2 cellular contexts compared by ENCODE assay signal in the genomic region with DNA sequence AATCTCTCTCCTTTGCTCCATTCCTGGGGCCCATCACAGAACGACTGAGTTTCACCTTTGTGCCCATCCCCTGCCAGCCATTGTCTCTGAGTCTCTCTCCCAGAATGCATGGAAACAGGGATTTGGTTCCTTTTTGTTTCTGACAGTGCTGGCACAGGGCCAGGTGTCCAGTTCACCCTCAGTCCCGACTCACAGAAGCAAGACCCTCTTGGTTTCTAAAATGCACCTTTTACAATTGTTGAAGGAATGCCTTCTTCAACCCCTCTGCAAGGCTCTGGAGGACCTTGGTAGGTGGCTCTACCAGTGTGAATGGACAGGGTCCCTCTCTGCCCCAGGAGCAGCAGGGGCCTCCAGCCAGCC.
A peak's percentile ranks its signal among the peaks of the same experiment; 100 is the strongest.
TF ChIP-seq lines count a peak whose summit lies in the region.

No MANE protein-coding gene starts in this region.

TF ChIP-seq in K562, 482 proteins besides CTCF, POLR2A, EP300 and RAD21:
- TF ChIP-seq NFIC (IDR thresholded peaks at IDR 0.05) (peak; percentile 91), HNRNPH1 (optimal IDR thresholded peaks at IDR 0.05; ENCODE audit: low read depth, low read length) (no peak), BMI1 (IDR thresholded peaks at IDR 0.05; ENCODE audit: low read length) (no peak), PYGO2 (tag; IDR thresholded peaks at IDR 0.05) (no peak), NFIX (CRISPR knock-in tag; IDR thresholded peaks at IDR 0.05; ENCODE audit: low read depth) (peak; percentile 50; the same call in 1 of the 2 replicates), TEAD4 (IDR thresholded peaks at IDR 0.05; ENCODE audit: low read length) (no peak), TEAD4 (CRISPR knock-in tag; IDR thresholded peaks at IDR 0.05; ENCODE audit: borderline replicate concordance) (no peak), THAP7 (CRISPR knock-in tag; IDR thresholded peaks at IDR 0.05) (no peak)
- TF ChIP-seq, protein P1, sequence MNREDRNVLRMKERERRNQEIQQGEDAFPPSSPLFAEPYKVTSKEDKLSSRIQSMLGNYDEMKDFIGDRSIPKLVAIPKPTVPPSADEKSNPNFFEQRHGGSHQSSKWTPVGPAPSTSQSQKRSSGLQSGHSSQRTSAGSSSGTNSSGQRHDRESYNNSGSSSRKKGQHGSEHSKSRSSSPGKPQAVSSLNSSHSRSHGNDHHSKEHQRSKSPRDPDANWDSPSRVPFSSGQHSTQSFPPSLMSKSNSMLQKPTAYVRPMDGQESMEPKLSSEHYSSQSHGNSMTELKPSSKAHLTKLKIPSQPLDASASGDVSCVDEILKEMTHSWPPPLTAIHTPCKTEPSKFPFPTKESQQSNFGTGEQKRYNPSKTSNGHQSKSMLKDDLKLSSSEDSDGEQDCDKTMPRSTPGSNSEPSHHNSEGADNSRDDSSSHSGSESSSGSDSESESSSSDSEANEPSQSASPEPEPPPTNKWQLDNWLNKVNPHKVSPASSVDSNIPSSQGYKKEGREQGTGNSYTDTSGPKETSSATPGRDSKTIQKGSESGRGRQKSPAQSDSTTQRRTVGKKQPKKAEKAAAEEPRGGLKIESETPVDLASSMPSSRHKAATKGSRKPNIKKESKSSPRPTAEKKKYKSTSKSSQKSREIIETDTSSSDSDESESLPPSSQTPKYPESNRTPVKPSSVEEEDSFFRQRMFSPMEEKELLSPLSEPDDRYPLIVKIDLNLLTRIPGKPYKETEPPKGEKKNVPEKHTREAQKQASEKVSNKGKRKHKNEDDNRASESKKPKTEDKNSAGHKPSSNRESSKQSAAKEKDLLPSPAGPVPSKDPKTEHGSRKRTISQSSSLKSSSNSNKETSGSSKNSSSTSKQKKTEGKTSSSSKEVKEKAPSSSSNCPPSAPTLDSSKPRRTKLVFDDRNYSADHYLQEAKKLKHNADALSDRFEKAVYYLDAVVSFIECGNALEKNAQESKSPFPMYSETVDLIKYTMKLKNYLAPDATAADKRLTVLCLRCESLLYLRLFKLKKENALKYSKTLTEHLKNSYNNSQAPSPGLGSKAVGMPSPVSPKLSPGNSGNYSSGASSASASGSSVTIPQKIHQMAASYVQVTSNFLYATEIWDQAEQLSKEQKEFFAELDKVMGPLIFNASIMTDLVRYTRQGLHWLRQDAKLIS (CRISPR knock-in tag; IDR thresholded peaks at IDR 0.05), result no peak
- TF ChIP-seq, protein P2, sequence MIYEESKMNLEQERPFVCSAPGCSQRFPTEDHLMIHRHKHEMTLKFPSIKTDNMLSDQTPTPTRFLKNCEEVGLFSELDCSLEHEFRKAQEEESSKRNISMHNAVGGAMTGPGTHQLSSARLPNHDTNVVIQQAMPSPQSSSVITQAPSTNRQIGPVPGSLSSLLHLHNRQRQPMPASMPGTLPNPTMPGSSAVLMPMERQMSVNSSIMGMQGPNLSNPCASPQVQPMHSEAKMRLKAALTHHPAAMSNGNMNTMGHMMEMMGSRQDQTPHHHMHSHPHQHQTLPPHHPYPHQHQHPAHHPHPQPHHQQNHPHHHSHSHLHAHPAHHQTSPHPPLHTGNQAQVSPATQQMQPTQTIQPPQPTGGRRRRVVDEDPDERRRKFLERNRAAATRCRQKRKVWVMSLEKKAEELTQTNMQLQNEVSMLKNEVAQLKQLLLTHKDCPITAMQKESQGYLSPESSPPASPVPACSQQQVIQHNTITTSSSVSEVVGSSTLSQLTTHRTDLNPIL (CRISPR knock-in tag; IDR thresholded peaks at IDR 0.05), result no peak
- TF ChIP-seq, protein P3, sequence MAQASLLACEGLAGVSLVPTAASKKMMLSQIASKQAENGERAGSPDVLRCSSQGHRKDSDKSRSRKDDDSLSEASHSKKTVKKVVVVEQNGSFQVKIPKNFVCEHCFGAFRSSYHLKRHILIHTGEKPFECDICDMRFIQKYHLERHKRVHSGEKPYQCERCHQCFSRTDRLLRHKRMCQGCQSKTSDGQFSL (CRISPR knock-in tag; IDR thresholded peaks at IDR 0.05), result no peak
- TF ChIP-seq, protein P3 (tag; IDR thresholded peaks at IDR 0.05), result no peak
TF ChIP-seq in K562: peak in this region for 2.

TF ChIP-seq in HepG2, 621 proteins besides CTCF, POLR2A, EP300 and RAD21:
- TF ChIP-seq AGO2 (optimal IDR thresholded peaks at IDR 0.05; ENCODE audit: low read depth, low read length) (no peak), HNRNPL (IDR thresholded peaks at IDR 0.05; ENCODE audit: low read depth, low read length) (no peak), HNRNPK (IDR thresholded peaks at IDR 0.05; ENCODE audit: low read depth, low read length, poor library complexity, severe bottlenecking) (no peak), ZBTB20 (CRISPR knock-in tag; IDR thresholded peaks at IDR 0.05; ENCODE audit: borderline replicate concordance, low read depth) (no peak), MAZ (IDR thresholded peaks at IDR 0.05; ENCODE audit: borderline replicate concordance, low read depth, low read length) (no peak), MAZ (CRISPR knock-in tag; IDR thresholded peaks at IDR 0.05; ENCODE audit: low read depth) (no peak), ZBTB39 (CRISPR knock-in tag; IDR thresholded peaks at IDR 0.05) (no peak), TEAD2 (CRISPR knock-in tag; IDR thresholded peaks at IDR 0.05) (no peak), GABPB1 (CRISPR knock-in tag; IDR thresholded peaks at IDR 0.05) (no peak)
- TF ChIP-seq, protein P4, sequence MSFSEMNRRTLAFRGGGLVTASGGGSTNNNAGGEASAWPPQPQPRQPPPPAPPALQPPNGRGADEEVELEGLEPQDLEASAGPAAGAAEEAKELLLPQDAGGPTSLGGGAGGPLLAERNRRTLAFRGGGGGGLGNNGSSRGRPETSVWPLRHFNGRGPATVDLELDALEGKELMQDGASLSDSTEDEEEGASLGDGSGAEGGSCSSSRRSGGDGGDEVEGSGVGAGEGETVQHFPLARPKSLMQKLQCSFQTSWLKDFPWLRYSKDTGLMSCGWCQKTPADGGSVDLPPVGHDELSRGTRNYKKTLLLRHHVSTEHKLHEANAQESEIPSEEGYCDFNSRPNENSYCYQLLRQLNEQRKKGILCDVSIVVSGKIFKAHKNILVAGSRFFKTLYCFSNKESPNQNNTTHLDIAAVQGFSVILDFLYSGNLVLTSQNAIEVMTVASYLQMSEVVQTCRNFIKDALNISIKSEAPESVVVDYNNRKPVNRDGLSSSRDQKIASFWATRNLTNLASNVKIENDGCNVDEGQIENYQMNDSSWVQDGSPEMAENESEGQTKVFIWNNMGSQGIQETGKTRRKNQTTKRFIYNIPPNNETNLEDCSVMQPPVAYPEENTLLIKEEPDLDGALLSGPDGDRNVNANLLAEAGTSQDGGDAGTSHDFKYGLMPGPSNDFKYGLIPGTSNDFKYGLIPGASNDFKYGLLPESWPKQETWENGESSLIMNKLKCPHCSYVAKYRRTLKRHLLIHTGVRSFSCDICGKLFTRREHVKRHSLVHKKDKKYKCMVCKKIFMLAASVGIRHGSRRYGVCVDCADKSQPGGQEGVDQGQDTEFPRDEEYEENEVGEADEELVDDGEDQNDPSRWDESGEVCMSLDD (CRISPR knock-in tag; IDR thresholded peaks at IDR 0.05; ENCODE audit: borderline replicate concordance), result no peak
- TF ChIP-seq, protein P5, sequence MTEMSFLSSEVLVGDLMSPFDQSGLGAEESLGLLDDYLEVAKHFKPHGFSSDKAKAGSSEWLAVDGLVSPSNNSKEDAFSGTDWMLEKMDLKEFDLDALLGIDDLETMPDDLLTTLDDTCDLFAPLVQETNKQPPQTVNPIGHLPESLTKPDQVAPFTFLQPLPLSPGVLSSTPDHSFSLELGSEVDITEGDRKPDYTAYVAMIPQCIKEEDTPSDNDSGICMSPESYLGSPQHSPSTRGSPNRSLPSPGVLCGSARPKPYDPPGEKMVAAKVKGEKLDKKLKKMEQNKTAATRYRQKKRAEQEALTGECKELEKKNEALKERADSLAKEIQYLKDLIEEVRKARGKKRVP (CRISPR knock-in tag; IDR thresholded peaks at IDR 0.05), result no peak
